ENCODE assay signal across 11 cellular contexts in genomic region chr17:78976907-78977680, GRCh38. TPM values are rescaled to one million over a fixed set of nuclear protein-coding genes. Genes with fewer than 3 reads are reported as not detected.
DNase-seq lines count a peak whose midpoint lies in the region; ATAC-seq and TF ChIP-seq lines count a peak whose summit lies in the region.
"Had no signal": no experiment of that assay in that cellular context is flagged by ENCODE, and none has a peak within 500 bp of the region (broad histone marks: within the 10 kb centered on the region; RNA-seq: fewer than 3 reads in every experiment).

No MANE protein-coding gene starts in this region.

- no peaks in the 10 kb centered on the region for H3K27me3 ChIP-seq in neuronal stem cell (ENCODE audit: control insufficient read depth in 3 of 3, insufficient read depth in 3 of 3, low read depth in 1 of 3, low read length in 3 of 3)

- peaks cover 20 to 29% of the 10 kb centered on the region in 2 donors for H3K4me1 ChIP-seq in neuronal stem cell (ENCODE audit: control insufficient read depth in 2 of 2, insufficient read depth in 1 of 2, low read depth in 1 of 2, low read length in 2 of 2)
- peaks cover 10% of the 10 kb centered on the region for H3K4me1 ChIP-seq in OCI-LY7 (ENCODE audit: insufficient read depth, low read length, poor library complexity, severe bottlenecking)

- H4K20me1 ChIP-seq in OCI-LY7 (ENCODE audit: insufficient read depth, low read length): no peaks in the 10 kb centered on the region

- peak overlapping the region; percentile 72 for H2BK5ac ChIP-seq in neuronal stem cell (ENCODE audit: low read length)

- peak overlapping the region; percentile 70 for H3K27ac Mint-ChIP-seq in central memory CD8-positive, alpha-beta T cell (ENCODE audit: low read depth)

- no peaks in the 10 kb centered on the region for H3K9me3 Mint-ChIP-seq in central memory CD8-positive, alpha-beta T cell

- intact Hi-C loops in OCI-LY7 (cut with micrococcal nuclease; ENCODE audit: unreplicated experiment): no loop called here

- no peak overlapping the region for H2AFZ ChIP-seq in neuronal stem cell (ENCODE audit: low read length)
- H2AFZ ChIP-seq in OCI-LY7 (ENCODE audit: low read length): no peak overlapping the region

- peak; percentile 25 for DNase-seq in NCI-H69 (lab: John Stamatoyannopoulos, UW)
- no peak for DNase-seq in central memory CD8-positive, alpha-beta T cell (ENCODE audit: low spot score in 2 of 2)
- DNase-seq in neuronal stem cell (ENCODE audit: low spot score): no peak
- DNase-seq in RKO (ENCODE audit: low spot score): no peak
- DNase-seq in OCI-LY7 (ENCODE audit: low spot score): no peak
- DNase-seq: anterior cingulate cortex, NCI-H2081 treated with DMSO at 0.1 percent for 48 hours had no signal

- peak overlapping the region; percentile 51 for H3K18ac ChIP-seq in neuronal stem cell (ENCODE audit: low read length)

- H3K27ac ChIP-seq in C4-2B (peak overlapping the region; percentile 76), neuronal stem cell (replicated peaks; ENCODE audit: low read length) (no peak overlapping the region), OCI-LY7 (ENCODE audit: low read depth, low read length, poor library complexity, severe bottlenecking) (no peak overlapping the region)

- H2BK12ac ChIP-seq in neuronal stem cell (ENCODE audit: low read length): no peak overlapping the region

- peaks cover 6% of the 10 kb centered on the region for H3K36me3 Mint-ChIP-seq in central memory CD8-positive, alpha-beta T cell (ENCODE audit: insufficient read depth)

- H3K36me3 ChIP-seq in neuronal stem cell (replicated peaks in 1 of 2; ENCODE audit: control insufficient read depth in 2 of 2, insufficient read depth in 2 of 2, low read length in 2 of 2): peaks cover 0 to 2% of the 10 kb centered on the region in 2 donors
- H3K36me3 ChIP-seq in OCI-LY7 (ENCODE audit: insufficient read depth, low read length): no peaks in the 10 kb centered on the region

- peak overlapping the region; percentile 20 for H2BK15ac ChIP-seq in neuronal stem cell (ENCODE audit: low read length)

- no peaks in the 10 kb centered on the region for H3K27me3 Mint-ChIP-seq in central memory CD8-positive, alpha-beta T cell

- H3K4me3 Mint-ChIP-seq in central memory CD8-positive, alpha-beta T cell: peak overlapping the region; percentile 69

- no peak overlapping the region for H4K8ac ChIP-seq in neuronal stem cell (ENCODE audit: low read depth, low read length)

- ATAC-seq in central memory CD8-positive, alpha-beta T cell (replicated peaks; ENCODE audit: extremely low read depth, poor library complexity, severe bottlenecking): no peak
- no peak for ATAC-seq in activated CD4-positive, CD25-positive, alpha-beta regulatory T cell treated with anti-CD3 and anti-CD28 coated beads, Interleukin-2, amount 50 U/mL, for 24 hours
- no peak for ATAC-seq in HG02759 (IDR thresholded peaks at IDR 0.05; ENCODE audit: unreplicated experiment)
- ATAC-seq: esophagus mucosa had no signal

- WGBS in neuronal stem cell (ENCODE audit: extremely low coverage in 2 of 2, insufficient read length in 2 of 2, insufficient replicate concordance in 1 of 2), 2 donors: no CpG with 5 or more reads among the region's 20 CpGs

- H3K79me1 ChIP-seq in neuronal stem cell (ENCODE audit: low read depth, low read length): no peaks in the 10 kb centered on the region

- H4K91ac ChIP-seq in neuronal stem cell (ENCODE audit: low read depth, low read length, poor library complexity): no peak overlapping the region

- no peak overlapping the region for H2BK120ac ChIP-seq in neuronal stem cell (ENCODE audit: low read depth, low read length)

- H3K4me2 ChIP-seq in neuronal stem cell (ENCODE audit: insufficient read depth, low read length, poor library complexity, severe bottlenecking) (no peak overlapping the region), OCI-LY7 (ENCODE audit: low read length) (no peak overlapping the region)

- H3K4me3 ChIP-seq in neuronal stem cell (ENCODE audit: low read length in 2 of 2) (no peak overlapping the region), OCI-LY7 (ENCODE audit: low read depth, low read length, poor library complexity, severe bottlenecking) (no peak overlapping the region)

- no peak overlapping the region for H3K9ac ChIP-seq in neuronal stem cell (ENCODE audit: low read depth, low read length, poor library complexity)

- no peaks in the 10 kb centered on the region for H3K79me2 ChIP-seq in OCI-LY7 (ENCODE audit: insufficient read depth, low read depth, low read length)

- no peaks in the 10 kb centered on the region for H3K9me2 ChIP-seq in OCI-LY7 (ENCODE audit: insufficient read depth, low read length)

- TF ChIP-seq CTCF in C4-2B (conservative IDR thresholded peaks at IDR 0.05) (no peak), OCI-LY7 (conservative IDR thresholded peaks at IDR 0.05; ENCODE audit: low read length) (no peak)

- POLR2A ChIA-PET in OCI-LY7 (lab: Charles Lee): no interaction called here

- no peak overlapping the region for H2AK5ac ChIP-seq in neuronal stem cell (ENCODE audit: low read depth, low read length)

- no peak overlapping the region for H3K4ac ChIP-seq in neuronal stem cell (ENCODE audit: low read length)

- CTCF ChIA-PET in OCI-LY7 (lab: Charles Lee; ENCODE audit: unreplicated experiment): no interaction called here

- no peak overlapping the region for H3K23ac ChIP-seq in neuronal stem cell (ENCODE audit: low read depth, low read length, poor library complexity)

- peaks cover 9% of the 10 kb centered on the region for H3K4me1 Mint-ChIP-seq in central memory CD8-positive, alpha-beta T cell

- H3K14ac ChIP-seq in neuronal stem cell (ENCODE audit: low read length): no peak overlapping the region

- BruUV-seq in OCI-LY7 (replicated peaks; lab: Mats Ljungman, UMichigan): no TSS peak

- H3K9me3 ChIP-seq in neuronal stem cell (replicated peaks in 1 of 2; ENCODE audit: control insufficient read depth in 2 of 2, insufficient read depth in 1 of 2, low read depth in 1 of 2, low read length in 2 of 2) (no peaks in the 10 kb centered on the region), OCI-LY7 (ENCODE audit: low read length) (no peaks in the 10 kb centered on the region)

RNA-seq across cellular contexts. Expression of gene LGALS3BP, which starts 2.6 kb away (rescaled TPM):
- 36.5 TPM for polyA plus RNA-seq in neuronal stem cell (2013, experiment 1 of 2)
- 36.6 TPM for polyA plus RNA-seq in neuronal stem cell (2013, experiment 2 of 2)
- 0.88 TPM in 1 of 2 replicates, not detected in the other for total RNA-seq in OCI-LY7 (2014; rRNA removed; shearing (Covaris generic))
- 1.3 and 1.7 TPM in 2 replicates for total RNA-seq in OCI-LY7 (2022)

RNA-seq across cellular contexts. Expression of gene CANT1, which starts 32.5 kb away (rescaled TPM):
- 30.7 TPM for polyA plus RNA-seq in neuronal stem cell (2013, experiment 1 of 2)
- 30.5 TPM for polyA plus RNA-seq in neuronal stem cell (2013, experiment 2 of 2)
- 36.3 and 37.2 TPM in 2 replicates for total RNA-seq in OCI-LY7 (2014; rRNA removed; shearing (Covaris generic))
- total RNA-seq in OCI-LY7 (2022): 51.7 and 60.5 TPM in 2 replicates

RNA-seq across cellular contexts. Expression of gene C1QTNF1, which starts 46.9 kb away (rescaled TPM):
- polyA plus RNA-seq in neuronal stem cell (2013, experiment 1 of 2): 1.3 TPM
- 1.6 TPM for polyA plus RNA-seq in neuronal stem cell (2013, experiment 2 of 2)
- total RNA-seq in OCI-LY7 (2014; rRNA removed; shearing (Covaris generic)): not detected in 2 replicates
- total RNA-seq in OCI-LY7 (2022): not detected in 2 replicates

RNA-seq across cellular contexts. Expression of gene TIMP2, which starts 51.9 kb away (rescaled TPM):
- 45.1 TPM for polyA plus RNA-seq in neuronal stem cell (2013, experiment 1 of 2)
- 45.9 TPM for polyA plus RNA-seq in neuronal stem cell (2013, experiment 2 of 2)
- total RNA-seq in OCI-LY7 (2014; rRNA removed; shearing (Covaris generic)): 0.54 and 0.57 TPM in 2 replicates
- not detected in 2 replicates for total RNA-seq in OCI-LY7 (2022)
